In the genomic region with DNA sequence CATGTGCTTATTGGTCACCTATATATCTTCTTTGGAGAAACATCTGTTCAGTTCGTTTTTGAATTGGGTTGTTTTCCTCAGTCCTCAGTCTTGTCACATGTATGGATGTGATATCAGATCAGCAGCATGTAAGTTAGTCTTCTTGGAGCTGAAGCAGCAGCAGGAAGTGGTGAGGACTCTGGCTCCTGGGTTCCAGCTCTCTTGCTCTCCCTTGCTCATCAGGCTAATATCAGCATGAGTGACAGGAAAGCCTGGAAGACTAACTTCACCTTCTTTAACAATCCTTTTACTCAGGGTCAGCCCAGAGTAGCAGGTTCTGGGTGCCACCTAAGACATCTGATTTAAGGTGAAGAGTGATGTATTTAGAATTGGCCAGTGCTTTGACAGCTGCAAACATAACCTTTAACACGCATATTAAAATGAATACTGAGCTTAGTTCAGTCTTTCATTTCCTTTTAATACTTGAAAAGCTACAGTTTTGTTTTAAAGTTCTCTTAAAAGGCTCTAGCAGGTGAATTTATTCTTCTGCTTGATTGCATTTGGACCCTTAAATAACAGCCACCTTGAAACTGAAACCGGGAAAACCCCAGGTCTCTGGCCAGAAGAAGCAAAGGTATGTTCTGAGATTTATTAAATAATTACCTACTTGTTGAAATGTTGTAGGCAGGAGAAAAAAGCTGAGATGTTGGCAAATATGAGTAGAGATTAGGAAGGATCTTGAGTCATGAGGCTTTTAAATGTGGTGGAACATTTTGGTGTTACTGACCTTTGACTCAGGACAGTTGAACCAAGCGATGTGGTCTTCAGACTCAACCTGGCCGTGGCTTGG, we compare ENCODE assay signal across 11 cellular contexts. TPM values are rescaled to one million over a fixed set of nuclear protein-coding genes. Genes with fewer than 3 reads are reported as not detected.
DNase-seq lines count a peak whose midpoint lies in the region; ATAC-seq and TF ChIP-seq lines count a peak whose summit lies in the region.
"Had no signal": no experiment of that assay in that cellular context is flagged by ENCODE, and none has a peak within 500 bp of the region (broad histone marks: within the 10 kb centered on the region; RNA-seq: fewer than 3 reads in every experiment).

No MANE protein-coding gene starts in this region.

- ATAC-seq in activated T-cell treated with anti-CD3 and anti-CD28 coated beads, Interleukin-2, amount 50 U/mL, for 72 hours (replicated peaks in 1 of 2), result no peak
- peak; percentile 40 for ATAC-seq in GM21786 (IDR thresholded peaks at IDR 0.05; ENCODE audit: unreplicated experiment)
- ATAC-seq in HG03378 (IDR thresholded peaks at IDR 0.05; ENCODE audit: unreplicated experiment), result peak; percentile 56
- peak; percentile 83 for ATAC-seq in stimulated activated memory B cell treated with anti-CD40 and anti-IgM and Interleukin-4, amounts not matched to agents 10 μg/mL and 1 μg/mL and 100 μg/mL, for 72 hours
- no peak for ATAC-seq in GM23338
- ATAC-seq: upper lobe of right lung had no signal

- no peaks in the 10 kb centered on the region for H3K27me3 ChIP-seq in GM23338 (ENCODE audit: insufficient read depth)
- H3K27me3 ChIP-seq: neutrophil, upper lobe of right lung had no signal

- H3K4me1 Mint-ChIP-seq in activated T-cell treated with anti-CD3 and anti-CD28 coated beads, Interleukin-2, amount 50 U/mL, for 72 hours (ENCODE audit: low read depth), result peaks cover 44% of the 10 kb centered on the region
- H3K4me1 Mint-ChIP-seq in stimulated activated memory B cell treated with anti-CD40 and anti-IgM and Interleukin-4, amounts not matched to agents 10 μg/mL and 1 μg/mL and 100 μg/mL, for 72 hours, result peaks cover 83% of the 10 kb centered on the region
- H3K4me1 Mint-ChIP-seq in GM23338, result peaks cover 6% of the 10 kb centered on the region; the same call in 2 of the 3 replicates

- peaks cover 0 to 2% of the 10 kb centered on the region in 2 donors for H3K36me3 Mint-ChIP-seq in activated T-cell treated with anti-CD3 and anti-CD28 coated beads, Interleukin-2, amount 50 U/mL, for 72 hours (ENCODE audit: insufficient read depth in 2 of 2)
- peaks cover 21% of the 10 kb centered on the region for H3K36me3 Mint-ChIP-seq in stimulated activated memory B cell treated with anti-CD40 and anti-IgM and Interleukin-4, amounts not matched to agents 10 μg/mL and 1 μg/mL and 100 μg/mL, for 72 hours
- H3K36me3 Mint-ChIP-seq in GM23338 (ENCODE audit: low read depth), result no peaks in the 10 kb centered on the region

- no peak for TF ChIP-seq CTCF in GM23338 (conservative IDR thresholded peaks at IDR 0.05; ENCODE audit: low read depth in 2 of 2)

- H3F3A ChIP-seq in GM23338 (replicated peaks; ENCODE audit: low read depth), result no peaks in the 10 kb centered on the region

- H4K20me1 ChIP-seq in GM23338 (replicated peaks; ENCODE audit: insufficient read depth), result no peaks in the 10 kb centered on the region

- H3K9me3 Mint-ChIP-seq in activated T-cell treated with anti-CD3 and anti-CD28 coated beads, Interleukin-2, amount 50 U/mL, for 72 hours, result no peaks in the 10 kb centered on the region
- peaks cover 15% of the 10 kb centered on the region for H3K9me3 Mint-ChIP-seq in stimulated activated memory B cell treated with anti-CD40 and anti-IgM and Interleukin-4, amounts not matched to agents 10 μg/mL and 1 μg/mL and 100 μg/mL, for 72 hours
- H3K9me3 Mint-ChIP-seq in GM23338, result no peaks in the 10 kb centered on the region

- no peaks in the 10 kb centered on the region for H3K79me2 ChIP-seq in GM23338 (replicated peaks; ENCODE audit: insufficient read depth)

- H3K36me3 ChIP-seq in GM23338 (ENCODE audit: insufficient read depth), result no peaks in the 10 kb centered on the region
- H3K36me3 ChIP-seq: neutrophil, upper lobe of right lung had no signal

- no peak overlapping the region for H2AFZ ChIP-seq in GM23338

- H3K4me3 ChIP-seq in GM23338, result no peak overlapping the region
- H3K4me3 ChIP-seq: upper lobe of right lung had no signal

- H3K27ac ChIP-seq in GM23338 (ENCODE audit: low read depth), result no peak overlapping the region
- H3K27ac ChIP-seq: neutrophil, upper lobe of right lung had no signal

- no peaks in the 10 kb centered on the region for H3K4me1 ChIP-seq in GM23338 (ENCODE audit: insufficient read depth)

- H3K27ac Mint-ChIP-seq in activated T-cell treated with anti-CD3 and anti-CD28 coated beads, Interleukin-2, amount 50 U/mL, for 72 hours, result peak overlapping the region; percentile 71
- peak overlapping the region; percentile 95 for H3K27ac Mint-ChIP-seq in stimulated activated memory B cell treated with anti-CD40 and anti-IgM and Interleukin-4, amounts not matched to agents 10 μg/mL and 1 μg/mL and 100 μg/mL, for 72 hours
- no peak overlapping the region for H3K27ac Mint-ChIP-seq in GM23338

- no peak for DNase-seq in activated T-cell treated with anti-CD3 and anti-CD28 coated beads, Interleukin-2, amount 50 U/mL, for 72 hours
- DNase-seq in activated T-cell treated with anti-CD3 and anti-CD28 coated beads for 4 hours (no peak), NCI-H446 treated with DMSO at 0.1 percent for 48 hours (lab: John Stamatoyannopoulos, UW) (no peak), GM23338 (ENCODE audit: low spot score) (no peak)
- no peak for DNase-seq in stimulated activated naive CD4-positive, alpha-beta T cell treated with Interleukin-2 at 50 U/mL for 16 hours (lab: John Stamatoyannopoulos, UW)
- DNase-seq: islet precursor cell, upper lobe of right lung had no signal

- H3K9me2 ChIP-seq in GM23338 (ENCODE audit: insufficient read depth), result no peaks in the 10 kb centered on the region

- H3K4me2 ChIP-seq in GM23338, result no peak overlapping the region

- peaks cover 31% of the 10 kb centered on the region for H3K27me3 Mint-ChIP-seq in activated T-cell treated with anti-CD3 and anti-CD28 coated beads, Interleukin-2, amount 50 U/mL, for 72 hours (ENCODE audit: low read depth)
- no peaks in the 10 kb centered on the region for H3K27me3 Mint-ChIP-seq in stimulated activated memory B cell treated with anti-CD40 and anti-IgM and Interleukin-4, amounts not matched to agents 10 μg/mL and 1 μg/mL and 100 μg/mL, for 72 hours
- no peaks in the 10 kb centered on the region for H3K27me3 Mint-ChIP-seq in GM23338 (ENCODE audit: insufficient read depth, low read depth, poor library complexity)

- no peak overlapping the region for H3K4me3 Mint-ChIP-seq in activated T-cell treated with anti-CD3 and anti-CD28 coated beads, Interleukin-2, amount 50 U/mL, for 72 hours
- peak overlapping the region; percentile 57 for H3K4me3 Mint-ChIP-seq in stimulated activated memory B cell treated with anti-CD40 and anti-IgM and Interleukin-4, amounts not matched to agents 10 μg/mL and 1 μg/mL and 100 μg/mL, for 72 hours
- H3K4me3 Mint-ChIP-seq in GM23338, result no peak overlapping the region

RNA-seq across cellular contexts. Expression of gene DRAM1, which starts 54.3 kb away (rescaled TPM):
- total RNA-seq in activated T-cell treated with anti-CD3 and anti-CD28 coated beads, Interleukin-2, amount 50 U/mL, for 72 hours, result 1 to 10 TPM; 6.4 to 9.9 TPM
- 5.4 and 5.7 TPM in 2 replicates for total RNA-seq in GM23338 (2014; rRNA removed; shearing (Covaris generic))
- 8.5 and 8.6 TPM in 2 replicates for polyA plus RNA-seq in GM23338 (2016; fragmentation: Nextera tagmentation; extraction: Ambion mirVana)

Comparison
In these comparisons a context has a peak if more than half of its experiments do, and no peak if none do; other contexts are left out.
1. ATAC-seq: peak in GM21786 (single experiment), HG03378 (single experiment) and stimulated activated memory B cell treated with anti-CD40 and anti-IgM and Interleukin-4, amounts not matched to agents 10 μg/mL and 1 μg/mL and 100 μg/mL, for 72 hours (single experiment); none in activated T-cell treated with anti-CD3 and anti-CD28 coated beads, Interleukin-2, amount 50 U/mL, for 72 hours (0 of 2) and GM23338 (single experiment).